ENCODE assay signal across 8 cellular contexts in genomic region chr21:37758997-37759396, GRCh38.
DNase-seq lines count a peak whose midpoint lies in the region; ATAC-seq and TF ChIP-seq lines count a peak whose summit lies in the region.

No MANE protein-coding gene starts in this region.

- H3K27me3 ChIP-seq in GM23248 (replicated peaks; ENCODE audit: insufficient read depth) (peaks cover 12% of the 10 kb centered on the region; the same call in 1 of the 2 replicates), parathyroid adenoma (ENCODE audit: control insufficient read depth, insufficient read depth, low read length) (no peaks in the 10 kb centered on the region)

- H4K20me1 ChIP-seq in GM23248 (ENCODE audit: insufficient read depth), result no peaks in the 10 kb centered on the region

- H3K4me3 ChIP-seq in AG10803 (ENCODE audit: low read length) (no peak overlapping the region), GM23248 (no peak overlapping the region), choroid plexus epithelial cell (ENCODE audit: low read depth, low read length) (no peak overlapping the region), parathyroid adenoma (ENCODE audit: low read depth, low read length) (no peak overlapping the region)

- no peaks in the 10 kb centered on the region for H3F3A ChIP-seq in GM23248 (ENCODE audit: insufficient read depth)

- H3K79me2 ChIP-seq in GM23248 (ENCODE audit: insufficient read depth) (no peaks in the 10 kb centered on the region), parathyroid adenoma (no peaks in the 10 kb centered on the region)

- no peaks in the 10 kb centered on the region for H3K4me1 ChIP-seq in GM23248 (ENCODE audit: insufficient read depth)
- H3K4me1 ChIP-seq in parathyroid adenoma, result peaks cover 15% of the 10 kb centered on the region

- peak; percentile 63 for DNase-seq in AG10803 (ENCODE audit: low read depth)
- DNase-seq in GM23248, result peak; percentile 68
- peak; percentile 14 for DNase-seq in NCI-H774 (lab: John Stamatoyannopoulos, UW)
- DNase-seq in choroid plexus epithelial cell (ENCODE audit: low read depth), result peak; percentile 77
- no peak for DNase-seq in activated CD8-positive, alpha-beta memory T cell treated with anti-CD3 and anti-CD28 coated beads for 24 hours

- TF ChIP-seq CTCF in AG10803 (conservative IDR thresholded peaks at IDR 0.05; ENCODE audit: low read length), result peak; percentile 87
- peak; percentile 89 for TF ChIP-seq CTCF in choroid plexus epithelial cell (conservative IDR thresholded peaks at IDR 0.05; ENCODE audit: low read depth, low read length)
- TF ChIP-seq CTCF in parathyroid adenoma (IDR thresholded peaks at IDR 0.05), result peak; percentile 27

- ATAC-seq in HG03135 (IDR thresholded peaks at IDR 0.05; ENCODE audit: unreplicated experiment) (no peak), HG02588 (IDR thresholded peaks at IDR 0.05; ENCODE audit: unreplicated experiment) (no peak)

- H3K4me2 ChIP-seq in GM23248 (ENCODE audit: unreplicated experiment), result no peak overlapping the region
- no peak overlapping the region for H3K4me2 ChIP-seq in parathyroid adenoma (ENCODE audit: low read length)

- H3K9me2 ChIP-seq in GM23248 (ENCODE audit: insufficient read depth), result no peaks in the 10 kb centered on the region

- H3K9ac ChIP-seq in GM23248 (no peak overlapping the region), parathyroid adenoma (no peak overlapping the region)

- in situ Hi-C loops in GM23248 (cut with MboI), result no loop called here

- no peak overlapping the region for H3K27ac ChIP-seq in GM23248
- no peak overlapping the region for H3K27ac ChIP-seq in parathyroid adenoma

- no peaks in the 10 kb centered on the region for H3K9me3 ChIP-seq in GM23248 (ENCODE audit: low read depth)
- no peaks in the 10 kb centered on the region for H3K9me3 ChIP-seq in parathyroid adenoma (ENCODE audit: control insufficient read depth, low read length)

- 58 to 61% methylated on average over 7 of the region's 7 CpGs for WGBS in GM23248 (ENCODE audit: low coverage in 1 of 2, low lambda C conversion rate in 2 of 2, missing lambda C conversion rate in 2 of 2), 2 experiments

- no peak overlapping the region for H2AFZ ChIP-seq in GM23248
- no peak overlapping the region for H2AFZ ChIP-seq in parathyroid adenoma

- H3K36me3 ChIP-seq in GM23248 (ENCODE audit: low read depth) (no peaks in the 10 kb centered on the region), parathyroid adenoma (ENCODE audit: control insufficient read depth, insufficient read depth, low read length) (no peaks in the 10 kb centered on the region)

Comparison
In these comparisons a context has a peak if more than half of its experiments do, and no peak if none do; other contexts are left out.
1. CTCF ChIP-seq: peak in every context shown above with its lines; median percentile 89 in choroid plexus epithelial cell; 87 in AG10803; 27 in parathyroid adenoma.